In the genomic region with DNA sequence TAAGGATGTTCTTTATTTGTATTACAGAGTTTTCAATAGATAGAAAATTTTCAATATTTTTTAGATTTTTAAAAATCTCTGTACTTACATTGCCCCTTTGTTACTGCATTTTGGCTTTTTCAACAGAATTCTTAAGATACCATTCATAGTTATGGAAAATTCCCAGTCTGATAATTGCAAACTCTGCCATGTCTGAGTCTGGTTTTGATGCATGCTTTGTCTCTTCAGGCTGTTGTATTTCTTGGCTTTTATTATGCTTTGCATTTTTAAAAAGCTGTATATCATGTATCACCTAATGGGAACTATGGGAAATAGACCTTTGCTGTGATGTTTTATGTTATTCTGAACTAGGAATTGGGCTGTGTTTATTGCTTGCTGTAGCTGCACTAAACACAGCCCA, we compare ENCODE assay signal across 16 cellular contexts.
A peak's percentile ranks its signal among the peaks of the same experiment; 100 is the strongest.
DNase-seq lines count a peak whose midpoint lies in the region; ATAC-seq and TF ChIP-seq lines count a peak whose summit lies in the region.
"Had no signal": no experiment of that assay in that cellular context is flagged by ENCODE, and none has a peak within 500 bp of the region (broad histone marks: within the 10 kb centered on the region; RNA-seq: fewer than 3 reads in every experiment).

No MANE protein-coding gene starts in this region.

- no peak for ATAC-seq in Right ventricle myocardium inferior
- ATAC-seq: GM23338, HCT116, HepG2 had no signal

- intact Hi-C loops in Right ventricle myocardium inferior (cut with DNase I): no loop called here

- no peak overlapping the region for H3K9ac ChIP-seq in Karpas-422 (ENCODE audit: low read length)
- H3K9ac ChIP-seq: BLaER1 had no signal

- H3K27ac ChIP-seq in Karpas-422 (ENCODE audit: low read length): no peak overlapping the region
- H3K27ac ChIP-seq: BLaER1 had no signal

- no peaks in the 10 kb centered on the region for H3K36me3 ChIP-seq in Karpas-422 (ENCODE audit: insufficient read depth, low read length)
- H3K36me3 ChIP-seq: BLaER1 had no signal

- TF ChIP-seq CTCF in astrocyte of the spinal cord (IDR thresholded peaks at IDR 0.05; ENCODE audit: low read depth, low read length): no peak
- TF ChIP-seq CTCF in fibroblast of pulmonary artery (IDR thresholded peaks at IDR 0.05; ENCODE audit: low read length, missing control alignments): no peak

- no peaks in the 10 kb centered on the region for H3K9me2 ChIP-seq in Karpas-422 (replicated peaks; ENCODE audit: insufficient read depth, low read length)

- peak overlapping the region; percentile 54; the same call in 1 of the 2 replicates for H2AFZ ChIP-seq in Karpas-422 (ENCODE audit: low read length)
- H2AFZ ChIP-seq: GM23338 had no signal

- no peaks in the 10 kb centered on the region for H3K79me2 ChIP-seq in Karpas-422 (ENCODE audit: low read length)

- H4K20me1 ChIP-seq in Karpas-422 (ENCODE audit: insufficient read depth, low read depth, low read length): no peaks in the 10 kb centered on the region
- H4K20me1 ChIP-seq: BLaER1 had no signal

- no peak overlapping the region for H3K4me3 ChIP-seq in Karpas-422 (ENCODE audit: low read length)
- H3K4me3 ChIP-seq in astrocyte of the spinal cord (ENCODE audit: low read depth, low read length): no peak overlapping the region
- no peak overlapping the region for H3K4me3 ChIP-seq in fibroblast of pulmonary artery (replicated peaks; ENCODE audit: low read depth, low read length)
- H3K4me3 ChIP-seq: BLaER1, GM23338 had no signal

- no peak for DNase-seq in Karpas-422
- DNase-seq in astrocyte of the spinal cord (ENCODE audit: low read depth, low spot score): peak; percentile 29
- DNase-seq in fibroblast of pulmonary artery (ENCODE audit: low read depth): peak; percentile 39
- no peak for DNase-seq in cerebellar cortex (ENCODE audit: low spot score)
- no peak for DNase-seq in SIG-M5 treated with dmso at 0.1 percent for 504 hours (lab: John Stamatoyannopoulos, UW; ENCODE audit: unreplicated experiment)
- DNase-seq in Right ventricle myocardium inferior (ENCODE audit: missing footprints): no peak
- no peak for DNase-seq in stimulated activated CD4-positive, alpha-beta T cell treated with anti-CD3 and anti-CD28 coated beads, Interleukin-15, amount 100 ng/mL, for 24 hours
- DNase-seq: CD4-positive, alpha-beta memory T cell; DMS79 treated with DMSO at 0.1 percent for 48 hours; GF-D8; H7; HFFc6 had no signal

- H3K4me2 ChIP-seq in Karpas-422 (ENCODE audit: low read depth, low read length, poor library complexity, severe bottlenecking): no peak overlapping the region
- H3K4me2 ChIP-seq: BLaER1, GM23338 had no signal

- in situ Hi-C loops in astrocyte of the spinal cord (cut with HindIII; ENCODE audit: low sequenced_read_pairs): no loop called here

- no peaks in the 10 kb centered on the region for H3K4me1 ChIP-seq in Karpas-422 (ENCODE audit: low read length)

- peaks cover 3% of the 10 kb centered on the region; the same call in 1 of the 2 replicates for H3K9me3 ChIP-seq in Karpas-422 (ENCODE audit: low read length)

- no peaks in the 10 kb centered on the region for H3K27me3 ChIP-seq in Karpas-422 (ENCODE audit: low read length)
- H3K27me3 ChIP-seq: BLaER1 had no signal

Comparison
In these comparisons a context has a peak if more than half of its experiments do, and no peak if none do; other contexts are left out.
1. DNase-seq: peak in astrocyte of the spinal cord (single experiment) and fibroblast of pulmonary artery (single experiment); none in Karpas-422 (single experiment), cerebellar cortex (single experiment), SIG-M5 treated with dmso at 0.1 percent for 504 hours (single experiment), Right ventricle myocardium inferior (single experiment) and stimulated activated CD4-positive, alpha-beta T cell treated with anti-CD3 and anti-CD28 coated beads, Interleukin-15, amount 100 ng/mL, for 24 hours (single experiment).